In genomic region chr14:104899781-104900180, GRCh38 we compare ENCODE assay signal across 30 cellular contexts. TPM values are rescaled to one million over a fixed set of nuclear protein-coding genes. Genes with fewer than 3 reads are reported as not detected.
"Had no signal": no experiment of that assay in that cellular context is flagged by ENCODE, and none has a peak within 500 bp of the region (broad histone marks: within the 10 kb centered on the region; RNA-seq: fewer than 3 reads in every experiment).

No MANE protein-coding gene starts in this region.

- DNase-seq: activated CD4-positive, alpha-beta memory T cell treated with anti-CD3 and anti-CD28 coated beads for 36 hours; activated CD4-positive, alpha-beta T cell treated with anti-CD3 and anti-CD28 coated beads for 36 hours; activated CD4-positive, CD25-positive, alpha-beta regulatory T cell; activated CD4-positive, CD25-positive, alpha-beta regulatory T cell treated with anti-CD3 and anti-CD28 coated beads, Interleukin-2, amount 50 U/mL, for 72 hours; activated CD8-positive, alpha-beta memory T cell treated with anti-CD3 and anti-CD28 coated beads, Interleukin-2, amount 10 ng/mL, durations not matched to agents 7 days and 5 days; activated CD8-positive, alpha-beta memory T cell treated with anti-CD3 and anti-CD28 coated beads, Interleukin-2, amount 50 U/mL, for 4 hours; activated CD8-positive, alpha-beta T cell treated with anti-CD3 and anti-CD28 coated beads, Interleukin-2, amount 10 ng/mL, durations not matched to agents 7 days and 5 days; activated naive CD4-positive, alpha-beta T cell treated with anti-CD3 and anti-CD28 coated beads for 36 hours; activated naive CD8-positive, alpha-beta T cell treated with anti-CD3 and anti-CD28 coated beads for 36 hours; activated naive CD8-positive, alpha-beta T cell treated with anti-CD3 and anti-CD28 coated beads, Interleukin-2, amount 50 U/mL, for 24 hours; activated T-cell treated with anti-CD3 and anti-CD28 coated beads, Interleukin-2, amount 50 U/mL, for 1 hour; activated T-cell treated with anti-CD3 and anti-CD28 coated beads, Interleukin-2, amount 50 U/mL, for 48 hours; adrenal gland; amygdala; aorta; central memory CD4-positive, alpha-beta T cell; cerebellar nuclear complex; colonic mucosa; effector CD8-positive, alpha-beta T cell; esophagus squamous epithelium; foreskin melanocyte; T-helper 2 cell had no signal

- H3K27ac ChIP-seq: adrenal gland, breast epithelium, cardiac muscle cell, colonic mucosa, epithelial cell of prostate, esophagus squamous epithelium, gastroesophageal sphincter had no signal

- H3K27me3 ChIP-seq: colonic mucosa had no signal

- H3K4me1 ChIP-seq: breast epithelium, colonic mucosa had no signal

- H3K4me3 ChIP-seq: adrenal gland, breast epithelium, cardiac muscle cell, colonic mucosa, esophagus squamous epithelium, gastroesophageal sphincter had no signal

- H3K36me3 ChIP-seq: adrenal gland, breast epithelium, cardiac muscle cell, colonic mucosa had no signal

- H3K9me3 ChIP-seq: adrenal gland, breast epithelium, colonic mucosa, esophagus squamous epithelium, gastroesophageal sphincter had no signal

RNA-seq across cellular contexts. Expression of gene PLD4, which starts 24.9 kb away (rescaled TPM):
- total RNA-seq: activated CD4-positive, alpha-beta memory T cell treated with anti-CD3 and anti-CD28 coated beads for 36 hours; activated CD4-positive, alpha-beta T cell treated with anti-CD3 and anti-CD28 coated beads for 36 hours; activated CD8-positive, alpha-beta memory T cell treated with anti-CD3 and anti-CD28 coated beads for 36 hours; activated CD8-positive, alpha-beta memory T cell treated with anti-CD3 and anti-CD28 coated beads, Interleukin-2, amount 10 ng/mL, durations not matched to agents 7 days and 5 days; activated CD8-positive, alpha-beta T cell treated with anti-CD3 and anti-CD28 coated beads, Interleukin-2, amount 10 ng/mL, durations not matched to agents 7 days and 5 days; activated naive CD4-positive, alpha-beta T cell treated with anti-CD3 and anti-CD28 coated beads for 36 hours; activated naive CD8-positive, alpha-beta T cell treated with anti-CD3 and anti-CD28 coated beads for 36 hours; dermis microvascular lymphatic vessel endothelial cell; fibroblast of villous mesenchyme; glomerular endothelial cell had no signal
